ENCODE assay signal across 9 cellular contexts in the genomic region with DNA sequence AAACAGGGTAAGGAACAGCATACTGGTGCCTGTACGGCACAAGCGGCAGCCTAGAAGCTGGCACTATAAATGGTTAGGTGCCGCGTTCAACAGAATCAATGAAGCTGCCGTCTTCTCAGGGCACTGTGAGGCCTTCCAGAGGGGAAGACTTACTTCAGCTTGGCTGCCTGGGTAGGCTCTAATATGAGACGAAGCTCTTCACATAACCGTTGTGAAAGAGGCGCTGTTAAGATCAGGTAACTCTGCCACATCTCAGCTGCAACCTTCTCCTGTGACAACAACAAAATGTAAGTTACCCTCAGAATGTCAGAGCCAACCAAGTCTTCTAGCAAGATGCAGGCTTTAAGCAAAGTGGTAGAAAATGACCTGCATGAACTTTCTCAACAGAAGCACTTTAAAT.
"Had no signal": no experiment of that assay in that cellular context is flagged by ENCODE, and none has a peak within 500 bp of the region (broad histone marks: within the 10 kb centered on the region; RNA-seq: fewer than 3 reads in every experiment).

No MANE protein-coding gene starts in this region.

- H3K27ac Mint-ChIP-seq: HFFc6, IgD-negative memory B cell had no signal

- DNase-seq: GM23248, GOT3, H7, HFFc6 had no signal

- H3K27me3 Mint-ChIP-seq: IgD-negative memory B cell had no signal

- ATAC-seq: HCT116, HepG2 had no signal

- H3K9me3 Mint-ChIP-seq: HFFc6, IgD-negative memory B cell had no signal

- H3K4me3 ChIP-seq: GM23248, HAP-1 had no signal

- H3K9me3 ChIP-seq: HAP-1 had no signal

- H3K4me1 ChIP-seq: HAP-1 had no signal

- H3K4me3 Mint-ChIP-seq: HFFc6, IgD-negative memory B cell had no signal

- H3K27ac ChIP-seq: GM23248, HL-60 had no signal
